Comparison of ENCODE assay signal across 8 cellular contexts in the genomic region with DNA sequence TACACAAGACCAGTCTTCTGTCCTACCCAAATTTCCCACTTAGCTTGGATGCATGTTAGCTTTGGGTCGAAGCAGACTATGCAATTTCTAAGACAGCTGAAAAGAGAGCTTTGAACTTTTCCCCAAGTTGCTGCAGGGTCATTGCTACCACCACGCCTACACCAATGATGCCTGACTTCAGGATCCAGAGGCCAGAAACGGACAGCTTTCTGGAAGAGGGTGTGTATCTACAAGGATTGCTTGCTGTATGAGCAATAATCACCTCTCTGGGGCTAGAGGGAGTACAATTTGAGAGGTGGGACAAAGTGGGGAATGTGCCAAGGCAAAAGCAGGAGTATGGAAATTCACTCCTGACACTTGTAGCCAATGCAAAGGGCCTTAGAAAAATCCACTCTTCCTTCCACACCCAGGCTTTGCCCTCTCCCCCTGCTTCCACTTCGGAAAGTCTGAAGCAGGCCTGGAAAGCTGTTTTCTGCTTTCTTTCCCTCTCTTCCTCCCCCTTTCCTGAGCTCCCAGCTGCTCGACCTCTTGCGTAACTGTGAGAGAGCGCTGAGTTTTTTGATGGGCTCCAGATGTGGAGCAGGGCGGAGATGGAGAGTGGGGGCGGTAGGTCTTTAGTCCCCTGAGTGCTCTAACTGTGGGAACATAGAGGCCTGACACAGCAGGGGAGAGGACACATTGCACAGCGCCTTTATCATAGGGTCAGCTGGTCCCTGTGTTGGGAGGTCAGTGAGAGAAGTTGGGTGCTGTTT. TPM values are rescaled to one million over a fixed set of nuclear protein-coding genes. Genes with fewer than 3 reads are reported as not detected.
A peak's percentile ranks its signal among the peaks of the same experiment; 100 is the strongest.
DNase-seq lines count a peak whose midpoint lies in the region; ATAC-seq, FAIRE-seq and TF ChIP-seq lines count a peak whose summit lies in the region.

No MANE protein-coding gene starts in this region.

- H3K36me3 ChIP-seq in CD8-positive, alpha-beta T cell (ENCODE audit: insufficient read depth, low read length), result peaks cover 13% of the 10 kb centered on the region
- peaks cover 17% of the 10 kb centered on the region for H3K36me3 ChIP-seq in adipocyte (ENCODE audit: control insufficient read depth, insufficient read depth, low read length, severe bottlenecking)
- peaks cover 4 to 27% (median 17%) of the 10 kb centered on the region in 4 donors for H3K36me3 ChIP-seq in sigmoid colon

- no peaks in the 10 kb centered on the region for H3K27me3 ChIP-seq in CD8-positive, alpha-beta T cell (ENCODE audit: insufficient read depth, low read length)
- H3K27me3 ChIP-seq in adipocyte (replicated peaks; ENCODE audit: control insufficient read depth, insufficient read depth, low read length) (no peaks in the 10 kb centered on the region), sigmoid colon (no peaks in the 10 kb centered on the region)

- H3K4me3 Mint-ChIP-seq in CD8-positive, alpha-beta T cell, result no peak overlapping the region

- H3K4me3 ChIP-seq in CD8-positive, alpha-beta T cell (ENCODE audit: low read depth, low read length), result no peak overlapping the region
- peak overlapping the region; percentile 62 for H3K4me3 ChIP-seq in adipocyte (ENCODE audit: low read length)
- H3K4me3 ChIP-seq in sigmoid colon, result no peak overlapping the region

- TF ChIP-seq POLR2A in sigmoid colon (IDR thresholded peaks at IDR 0.05), result peak in 1 of 2 donors; percentile 13

- peaks cover 18% of the 10 kb centered on the region for H3K4me1 ChIP-seq in CD8-positive, alpha-beta T cell (ENCODE audit: insufficient read depth, low read length)
- H3K4me1 ChIP-seq in adipocyte (ENCODE audit: control insufficient read depth, insufficient read depth, low read length) (peaks cover 73% of the 10 kb centered on the region), sigmoid colon (peaks cover 0 to 53% (median 48%) of the 10 kb centered on the region in 4 donors)

- peaks cover 22% of the 10 kb centered on the region for H3K36me3 Mint-ChIP-seq in CD8-positive, alpha-beta T cell

- peak in 3 of 4 donors; percentile 35 to 83 (median 72) for TF ChIP-seq EP300 in sigmoid colon (IDR thresholded peaks at IDR 0.05)

- no peak for ATAC-seq in CD8-positive, alpha-beta T cell
- peak; percentile 67 for ATAC-seq in left ventricle myocardium superior
- no peak for ATAC-seq in GM18502 (IDR thresholded peaks at IDR 0.05; ENCODE audit: poor library complexity, unreplicated experiment)

- peak overlapping the region; percentile 76 for H3K9ac ChIP-seq in adipocyte (ENCODE audit: low read length)

- no peak for FAIRE-seq in HTR-8/SVneo (lab: Jason Lieb, UNC)

- intact Hi-C loops in CD8-positive, alpha-beta T cell (cut with DNase I, micrococcal nuclease), result loop anchor here (10.0 kb wide), 3 partner anchors 330 to 700 kb away; a partner anchor contains a TSS
- intact Hi-C loops in left ventricle myocardium superior (cut with micrococcal nuclease), result no loop called here
- intact Hi-C loops in sigmoid colon (cut with DNase I), result loop anchor here (5.0 kb wide), 1 partner anchor 322 kb away; a partner anchor contains a TSS

- no peaks in the 10 kb centered on the region for H3K9me3 Mint-ChIP-seq in CD8-positive, alpha-beta T cell

- H3K27me3 Mint-ChIP-seq in CD8-positive, alpha-beta T cell (ENCODE audit: low read depth), result no peaks in the 10 kb centered on the region

- 53 to 69% methylated on average over 10 of the region's 10 CpGs for WGBS in sigmoid colon, 2 donors

- POLR2A ChIA-PET in CD8-positive, alpha-beta T cell (lab: Charles Lee), result interaction anchor here (2.9 kb wide), 1 partner anchor 11 kb away, joined by 13 read pairs; no protein-coding TSS in a partner anchor

- TF ChIP-seq CTCF in CD8-positive, alpha-beta T cell (IDR thresholded peaks at IDR 0.05), result no peak
- TF ChIP-seq CTCF in sigmoid colon (IDR thresholded peaks at IDR 0.05), result no peak

- CTCF ChIA-PET in CD8-positive, alpha-beta T cell (lab: Charles Lee), result interaction anchor here (0.8 to 8.0 kb wide), 8 partner anchors 8 to 460 kb away, joined by 3 to 78 read pairs (median 3); no protein-coding TSS in a partner anchor

- H3K4me1 Mint-ChIP-seq in CD8-positive, alpha-beta T cell (ENCODE audit: low read depth), result peaks cover 20% of the 10 kb centered on the region

- in situ Hi-C loops in ACHN (cut with HindIII; ENCODE audit: low pct_ligation_motif_present, low pct_unique_long_range_greater_than_20kb, low sequenced_read_pairs), result no loop called here

- no peak overlapping the region for H3K27ac ChIP-seq in CD8-positive, alpha-beta T cell (ENCODE audit: low read depth, low read length)
- peak overlapping the region; percentile 80 to 97 (median 91) for H3K27ac ChIP-seq in sigmoid colon

- DNase-seq in CD8-positive, alpha-beta T cell, result no peak
- DNase-seq in adipocyte (ENCODE audit: low read depth) (peak; percentile 98), left ventricle myocardium superior (peak; percentile 77), sigmoid colon (peak; percentile 95), ACHN (no peak), HTR-8/SVneo (ENCODE audit: insufficient read length, low spot score) (no peak)
- no peak for DNase-seq in effector CD8-positive, alpha-beta T cell (lab: John Stamatoyannopoulos, UW)

- H3K9me3 ChIP-seq in CD8-positive, alpha-beta T cell (ENCODE audit: low read length), result no peaks in the 10 kb centered on the region
- H3K9me3 ChIP-seq in adipocyte (ENCODE audit: control insufficient read depth, low read length) (no peaks in the 10 kb centered on the region), sigmoid colon (no peaks in the 10 kb centered on the region)

- peak overlapping the region; percentile 52 for H3K27ac Mint-ChIP-seq in CD8-positive, alpha-beta T cell

RNA-seq across cellular contexts. Expression of a gene that starts 2.1 kb away (rescaled TPM):
- total RNA-seq in CD8-positive, alpha-beta T cell, result 1 to 10 TPM; 4.3 to 5.9 TPM
- total RNA-seq in left ventricle myocardium superior (97.7 TPM), sigmoid colon (100 to 1,000 TPM in 2 of 4 donors, 10 to 100 TPM in 2; 51.8 to 126 (median 94.6) TPM)
- 10 to 100 TPM; 33.6 to 44.4 (median 34.9) TPM for polyA plus RNA-seq in sigmoid colon

RNA-seq across cellular contexts. Expression of a gene that starts 33.1 kb away (rescaled TPM):
- total RNA-seq in CD8-positive, alpha-beta T cell, result 10 to 100 TPM; 77.8 to 81.2 TPM
- total RNA-seq in left ventricle myocardium superior, result 97.1 TPM
- 10 to 100 TPM; 74.9 to 88.3 (median 82.4) TPM for total RNA-seq in sigmoid colon
- polyA plus RNA-seq in sigmoid colon, result 100 to 1,000 TPM in 1 of 3 donors, 10 to 100 TPM in 2; 83.2 to 105 (median 88.9) TPM

RNA-seq across cellular contexts. Expression of a gene that starts 39.6 kb away (rescaled TPM):
- 1 to 10 TPM; 4.8 to 5.6 TPM for total RNA-seq in CD8-positive, alpha-beta T cell
- total RNA-seq in left ventricle myocardium superior (22.4 TPM), sigmoid colon (10 to 100 TPM; 23.8 to 65.8 (median 49.9) TPM)
- 10 to 100 TPM in 1 of 3 donors, 1 to 10 TPM in 2; 8.1 to 12.6 (median 9.3) TPM for polyA plus RNA-seq in sigmoid colon

Comparison
In these comparisons a context has a peak if more than half of its experiments do, and no peak if none do; other contexts are left out.
1. DNase-seq: peak in adipocyte (single experiment), left ventricle myocardium superior (single experiment) and sigmoid colon (single experiment); none in CD8-positive, alpha-beta T cell (0 of 7), effector CD8-positive, alpha-beta T cell (single experiment), ACHN (single experiment) and HTR-8/SVneo (single experiment).
2. RNA of a gene that starts 2.1 kb away (total RNA-seq): 51.8 to 126 TPM in sigmoid colon and 97.7 TPM in left ventricle myocardium superior (single experiment); 4.3 to 5.9 TPM in CD8-positive, alpha-beta T cell; every median in the first group is over 4 times any median in the second.